Comparison of ENCODE assay signal across 10 cellular contexts in genomic region chr2:177419274-177419673, GRCh38. TPM values are rescaled to one million over a fixed set of nuclear protein-coding genes. Genes with fewer than 3 reads are reported as not detected.
DNase-seq lines count a peak whose midpoint lies in the region; ATAC-seq and TF ChIP-seq lines count a peak whose summit lies in the region.
"Had no signal": no experiment of that assay in that cellular context is flagged by ENCODE, and none has a peak within 500 bp of the region (broad histone marks: within the 10 kb centered on the region; RNA-seq: fewer than 3 reads in every experiment).

No MANE protein-coding gene starts in this region.

- H3K36me3 ChIP-seq in HEK293 (ENCODE audit: control insufficient read depth in 2 of 2, insufficient read depth in 1 of 2, low read length in 2 of 2) (peaks cover 0 to 4% of the 10 kb centered on the region in 2 experiments; a peak in 1 of 3 replicates), gastroesophageal sphincter (no peaks in the 10 kb centered on the region)

- peak; percentile 53 for ATAC-seq in gastroesophageal sphincter
- ATAC-seq in GM18498 (IDR thresholded peaks at IDR 0.05; ENCODE audit: unreplicated experiment), result no peak

- H3K4me1 ChIP-seq in HEK293 (ENCODE audit: control insufficient read depth, insufficient read depth, low read length) (no peaks in the 10 kb centered on the region; the same call in 1 of the 2 replicates), gastroesophageal sphincter (peaks cover 0 to 36% (median 0%) of the 10 kb centered on the region in 3 donors)

- no peak for TF ChIP-seq EP300 in gastroesophageal sphincter (IDR thresholded peaks at IDR 0.05)

- peak; percentile 80 for DNase-seq in AG10803 (ENCODE audit: low read depth)
- DNase-seq in cerebellar nuclear complex (lab: John Stamatoyannopoulos, UW), result no peak
- no peak for DNase-seq in activated effector memory CD4-positive, alpha-beta T cell treated with anti-CD3 and anti-CD28 coated beads, Interleukin-2, amount 50 U/mL, for 16 hours
- no peak for DNase-seq in foreskin melanocyte
- DNase-seq: kidney glomerular epithelial cell, trophoblast cell had no signal

- no peak overlapping the region for H3K4me3 ChIP-seq in AG10803 (ENCODE audit: low read length)
- no peak overlapping the region for H3K4me3 ChIP-seq in HEK293 (ENCODE audit: low read depth, low read length)
- H3K4me3 ChIP-seq in gastroesophageal sphincter, result no peak overlapping the region

- 89 to 90% methylated on average over 1 of the region's 1 CpG for WGBS in gastroesophageal sphincter (ENCODE audit: low coverage in 1 of 2), 2 donors

- H3K27ac ChIP-seq in HEK293 (ENCODE audit: extremely low read depth, low read depth, low read length), result no peak overlapping the region
- H3K27ac ChIP-seq in VCaP, result peak overlapping the region; percentile 3; the same call in 1 of the 2 replicates
- H3K27ac ChIP-seq in gastroesophageal sphincter, result no peak overlapping the region

- no peaks in the 10 kb centered on the region for H3K9me3 ChIP-seq in HEK293 (ENCODE audit: control insufficient read depth, insufficient read depth, low read depth, low read length)
- H3K9me3 ChIP-seq in gastroesophageal sphincter, result no peaks in the 10 kb centered on the region

- H3K27me3 ChIP-seq in gastroesophageal sphincter, result no peaks in the 10 kb centered on the region

- no peak for TF ChIP-seq POLR2A in gastroesophageal sphincter (IDR thresholded peaks at IDR 0.05)

- TF ChIP-seq CTCF in AG10803 (conservative IDR thresholded peaks at IDR 0.05; ENCODE audit: low read length), result no peak
- TF ChIP-seq CTCF in HEK293 (tag by site-specific recombination; IDR thresholded peaks at IDR 0.05), result no peak
- no peak for TF ChIP-seq CTCF in VCaP (conservative IDR thresholded peaks at IDR 0.05)
- no peak for TF ChIP-seq CTCF in gastroesophageal sphincter (IDR thresholded peaks at IDR 0.05)

- POLR2A ChIA-PET in HEK293 (lab: Yijun Ruan, JAX), result no interaction called here

- CTCF ChIA-PET in HEK293 (lab: Yijun Ruan, JAX), result interaction anchor here (0.6 to 8.4 kb wide), 5 partner anchors 10 to 284 kb away, joined by 3 to 133 read pairs (median 3); no protein-coding TSS in a partner anchor

TF ChIP-seq in HEK293, 187 proteins besides CTCF, POLR2A, EP300 and RAD21 (continues in another document):
- TF ChIP-seq ZNF174 (tag by site-specific recombination; IDR thresholded peaks at IDR 0.05) (no peak), ZNF658 (tag by site-specific recombination; IDR thresholded peaks at IDR 0.05) (no peak), KLF10 (tag by site-specific recombination; IDR thresholded peaks at IDR 0.05) (no peak), ZBTB17 (tag by site-specific recombination; IDR thresholded peaks at IDR 0.05) (peak; percentile 37), ZNF518A (tag by site-specific recombination; conservative IDR thresholded peaks at IDR 0.05; ENCODE audit: low read depth) (0 out of 2 replicates have a peak, but pooled peaks have one; percentile 21), ZFP41 (tag by site-specific recombination; IDR thresholded peaks at IDR 0.05; ENCODE audit: borderline replicate concordance) (no peak), PRDM10 (tag by site-specific recombination; IDR thresholded peaks at IDR 0.05) (peak; percentile 20), SCRT1 (tag by site-specific recombination; IDR thresholded peaks at IDR 0.05; ENCODE audit: borderline replicate concordance) (no peak), REPIN1 (tag by site-specific recombination; IDR thresholded peaks at IDR 0.05; ENCODE audit: low read depth) (no peak)
- TF ChIP-seq, protein P1, sequence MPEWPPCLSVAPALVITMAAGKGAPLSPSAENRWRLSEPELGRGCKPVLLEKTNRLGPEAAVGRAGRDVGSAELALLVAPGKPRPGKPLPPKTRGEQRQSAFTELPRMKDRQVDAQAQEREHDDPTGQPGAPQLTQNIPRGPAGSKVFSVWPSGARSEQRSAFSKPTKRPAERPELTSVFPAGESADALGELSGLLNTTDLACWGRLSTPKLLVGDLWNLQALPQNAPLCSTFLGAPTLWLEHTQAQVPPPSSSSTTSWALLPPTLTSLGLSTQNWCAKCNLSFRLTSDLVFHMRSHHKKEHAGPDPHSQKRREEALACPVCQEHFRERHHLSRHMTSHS (tag by site-specific recombination; IDR thresholded peaks at IDR 0.05), result no peak
- TF ChIP-seq, protein P2, sequence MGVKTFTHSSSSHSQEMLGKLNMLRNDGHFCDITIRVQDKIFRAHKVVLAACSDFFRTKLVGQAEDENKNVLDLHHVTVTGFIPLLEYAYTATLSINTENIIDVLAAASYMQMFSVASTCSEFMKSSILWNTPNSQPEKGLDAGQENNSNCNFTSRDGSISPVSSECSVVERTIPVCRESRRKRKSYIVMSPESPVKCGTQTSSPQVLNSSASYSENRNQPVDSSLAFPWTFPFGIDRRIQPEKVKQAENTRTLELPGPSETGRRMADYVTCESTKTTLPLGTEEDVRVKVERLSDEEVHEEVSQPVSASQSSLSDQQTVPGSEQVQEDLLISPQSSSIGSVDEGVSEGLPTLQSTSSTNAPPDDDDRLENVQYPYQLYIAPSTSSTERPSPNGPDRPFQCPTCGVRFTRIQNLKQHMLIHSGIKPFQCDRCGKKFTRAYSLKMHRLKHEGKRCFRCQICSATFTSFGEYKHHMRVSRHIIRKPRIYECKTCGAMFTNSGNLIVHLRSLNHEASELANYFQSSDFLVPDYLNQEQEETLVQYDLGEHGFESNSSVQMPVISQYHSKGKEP (tag by site-specific recombination; IDR thresholded peaks at IDR 0.05), result 0 out of 2 replicates have a peak, but pooled peaks have one; percentile 29

RNA-seq across cellular contexts. Expression of gene AGPS, which starts 26.7 kb away (rescaled TPM):
- 10 to 100 TPM; 21.4 to 50.9 (median 34.3) TPM for total RNA-seq in gastroesophageal sphincter
